In genomic region chr16:86508028-86508946, GRCh38 we compare ENCODE assay signal across 10 cellular contexts. TPM values are rescaled to one million over a fixed set of nuclear protein-coding genes. Genes with fewer than 3 reads are reported as not detected.
DNase-seq lines count a peak whose midpoint lies in the region; ATAC-seq and TF ChIP-seq lines count a peak whose summit lies in the region.
"Had no signal": no experiment of that assay in that cellular context is flagged by ENCODE, and none has a peak within 500 bp of the region (broad histone marks: within the 10 kb centered on the region; RNA-seq: fewer than 3 reads in every experiment).

No MANE protein-coding gene starts in this region.

- H2BK15ac ChIP-seq in mesendoderm (replicated peaks; ENCODE audit: low read depth): no peak overlapping the region

- H2BK120ac ChIP-seq in mesendoderm (ENCODE audit: low read depth, low read length): no peak overlapping the region

- no peak overlapping the region for H4K8ac ChIP-seq in mesendoderm (ENCODE audit: low read depth, low read length)

- H3K36me3 ChIP-seq in breast epithelium (no peaks in the 10 kb centered on the region), mesendoderm (ENCODE audit: control insufficient read depth, insufficient read depth, low read length) (no peaks in the 10 kb centered on the region)

- no peak overlapping the region for H2BK5ac ChIP-seq in mesendoderm (ENCODE audit: low read length)

- H3K18ac ChIP-seq in mesendoderm (ENCODE audit: low read length): no peak overlapping the region

- H3K27me3 ChIP-seq in breast epithelium (peaks cover 28 to 99% of the 10 kb centered on the region in 2 donors), mesendoderm (ENCODE audit: insufficient read depth, low read length, poor library complexity) (peaks cover 70% of the 10 kb centered on the region)

- H3K27ac Mint-ChIP-seq in activated naive CD8-positive, alpha-beta T cell: no peak overlapping the region
- H3K27ac Mint-ChIP-seq in activated naive CD8-positive, alpha-beta T cell treated with anti-CD3 and anti-CD28 coated beads for 36 hours: no peak overlapping the region
- H3K27ac Mint-ChIP-seq in type B pancreatic cell: no peak overlapping the region

- H3K79me2 ChIP-seq in mesendoderm (ENCODE audit: control insufficient read depth, insufficient read depth, low read length): peaks cover 4% of the 10 kb centered on the region

- H3K36me3 Mint-ChIP-seq in activated naive CD8-positive, alpha-beta T cell: no peaks in the 10 kb centered on the region
- peaks cover 2% of the 10 kb centered on the region for H3K36me3 Mint-ChIP-seq in activated naive CD8-positive, alpha-beta T cell treated with anti-CD3 and anti-CD28 coated beads for 36 hours
- H3K36me3 Mint-ChIP-seq in type B pancreatic cell: no peaks in the 10 kb centered on the region

- H3K23ac ChIP-seq in mesendoderm (ENCODE audit: low read length): peak overlapping the region; percentile 59

- no peak for ATAC-seq in HG03354 (IDR thresholded peaks at IDR 0.05; ENCODE audit: poor library complexity, severe bottlenecking, unreplicated experiment)

- H3K79me1 ChIP-seq in mesendoderm (ENCODE audit: low read length): no peaks in the 10 kb centered on the region

- no peak for TF ChIP-seq POLR2A in breast epithelium (IDR thresholded peaks at IDR 0.05)

- no peak overlapping the region for H3K4ac ChIP-seq in mesendoderm (ENCODE audit: low read depth, low read length)

- peaks cover 49% of the 10 kb centered on the region for H3K27me3 Mint-ChIP-seq in activated naive CD8-positive, alpha-beta T cell
- peaks cover 81% of the 10 kb centered on the region for H3K27me3 Mint-ChIP-seq in activated naive CD8-positive, alpha-beta T cell treated with anti-CD3 and anti-CD28 coated beads for 36 hours
- peaks cover 76% of the 10 kb centered on the region for H3K27me3 Mint-ChIP-seq in type B pancreatic cell

- H3K4me1 ChIP-seq in breast epithelium (peaks cover 14 to 21% of the 10 kb centered on the region in 2 donors), mesendoderm (ENCODE audit: control insufficient read depth, low read depth, low read length) (peaks cover 7% of the 10 kb centered on the region)

- peaks cover 30% of the 10 kb centered on the region for H3K4me1 Mint-ChIP-seq in activated naive CD8-positive, alpha-beta T cell (ENCODE audit: low read depth)
- peaks cover 22% of the 10 kb centered on the region for H3K4me1 Mint-ChIP-seq in activated naive CD8-positive, alpha-beta T cell treated with anti-CD3 and anti-CD28 coated beads for 36 hours
- peaks cover 21% of the 10 kb centered on the region for H3K4me1 Mint-ChIP-seq in type B pancreatic cell (ENCODE audit: unreplicated experiment)

- H2AK5ac ChIP-seq in mesendoderm (ENCODE audit: low read length): no peak overlapping the region

- peak overlapping the region; percentile 57 to 81 (median 57) for H3K4me3 ChIP-seq in breast epithelium
- H3K4me3 ChIP-seq in mesendoderm (ENCODE audit: low read length): no peak overlapping the region

- peak overlapping the region; percentile 71 for H3K56ac ChIP-seq in mesendoderm (ENCODE audit: low read length)

- H3K9me3 Mint-ChIP-seq in activated naive CD8-positive, alpha-beta T cell (ENCODE audit: low read depth): no peaks in the 10 kb centered on the region
- H3K9me3 Mint-ChIP-seq in activated naive CD8-positive, alpha-beta T cell treated with anti-CD3 and anti-CD28 coated beads for 36 hours: no peaks in the 10 kb centered on the region
- no peaks in the 10 kb centered on the region for H3K9me3 Mint-ChIP-seq in type B pancreatic cell

- peak overlapping the region; percentile 28 for H3K4me2 ChIP-seq in mesendoderm (ENCODE audit: low read length)

- TF ChIP-seq CTCF in breast epithelium (IDR thresholded peaks at IDR 0.05) (no peak), type B pancreatic cell (conservative IDR thresholded peaks at IDR 0.05) (no peak)

- no peak for DNase-seq in activated naive CD8-positive, alpha-beta T cell treated with anti-CD3 and anti-CD28 coated beads for 36 hours
- DNase-seq in breast epithelium (ENCODE audit: low spot score in 2 of 2): no peak
- peak; percentile 68 for DNase-seq in mesendoderm
- DNase-seq in type B pancreatic cell (ENCODE audit: extremely low spot score, unreplicated experiment): no peak
- DNase-seq in A172 (ENCODE audit: low spot score): no peak
- DNase-seq in activated CD4-positive, CD25-positive, alpha-beta regulatory T cell (lab: John Stamatoyannopoulos, UW): no peak
- DNase-seq: DMS79 treated with DMSO at 0.1 percent for 48 hours, NCI-H2171 treated with DMSO at 0.1 percent for 48 hours had no signal

- H3K27ac ChIP-seq in breast epithelium: no peak overlapping the region
- H3K27ac ChIP-seq in mesendoderm (ENCODE audit: low read depth, low read length): no peak overlapping the region

- WGBS in mesendoderm (ENCODE audit: extremely low coverage, insufficient coverage, low lambda C conversion rate): no CpG with 5 or more reads among the region's 99 CpGs

- H4K5ac ChIP-seq in mesendoderm (ENCODE audit: low read length): no peak overlapping the region

- no peaks in the 10 kb centered on the region for H3K9me3 ChIP-seq in breast epithelium

- H3K9ac ChIP-seq in mesendoderm (ENCODE audit: low read length): peak overlapping the region; percentile 37

- H3K4me3 Mint-ChIP-seq in activated naive CD8-positive, alpha-beta T cell: peak overlapping the region; percentile 86
- no peak overlapping the region for H3K4me3 Mint-ChIP-seq in activated naive CD8-positive, alpha-beta T cell treated with anti-CD3 and anti-CD28 coated beads for 36 hours
- H3K4me3 Mint-ChIP-seq in type B pancreatic cell: peak overlapping the region; percentile 81

- intact Hi-C loops in breast epithelium (cut with DNase I; ENCODE audit: low total_unique reads): no loop called here

RNA-seq across cellular contexts. Expression of gene FOXF1, which starts 2.0 kb away (rescaled TPM):
- not detected for total RNA-seq in activated naive CD8-positive, alpha-beta T cell treated with anti-CD3 and anti-CD28 coated beads for 36 hours
- total RNA-seq in breast epithelium (under 1 TPM in 2 of 3 donors, not detected in 1; 0.15 to 0.66 TPM), type B pancreatic cell (ENCODE audit: low replicate concordance) (0.48 and 3.4 TPM in 2 replicates)
- 0.07 TPM for polyA plus RNA-seq in mesendoderm (2013, experiment 1 of 2)
- polyA plus RNA-seq in mesendoderm (2013, experiment 2 of 2): 0.03 TPM
- 2.1 TPM in 2 replicates for total RNA-seq in A172 (2014; rRNA removed; shearing (Covaris generic))

RNA-seq across cellular contexts. Expression of gene MTHFSD, which starts 46.7 kb away (rescaled TPM):
- 10 to 100 TPM; 20.7 to 22.5 TPM for total RNA-seq in activated naive CD8-positive, alpha-beta T cell treated with anti-CD3 and anti-CD28 coated beads for 36 hours
- total RNA-seq in breast epithelium (10 to 100 TPM; 15.8 to 30.2 (median 27.7) TPM), type B pancreatic cell (ENCODE audit: low replicate concordance) (18.2 and 20.2 TPM in 2 replicates)
- polyA plus RNA-seq in mesendoderm (2013, experiment 1 of 2): 5.5 TPM
- 6.0 TPM for polyA plus RNA-seq in mesendoderm (2013, experiment 2 of 2)
- 7.8 and 16.2 TPM in 2 replicates for total RNA-seq in A172 (2014; rRNA removed; shearing (Covaris generic))

RNA-seq across cellular contexts. Expression of gene FOXC2, which starts 58.3 kb away (rescaled TPM):
- total RNA-seq in activated naive CD8-positive, alpha-beta T cell treated with anti-CD3 and anti-CD28 coated beads for 36 hours: not detected
- total RNA-seq in breast epithelium (under 1 TPM; 0.15 to 0.98 (median 0.32) TPM), type B pancreatic cell (ENCODE audit: low replicate concordance) (5.5 and 11.3 TPM in 2 replicates)
- polyA plus RNA-seq in mesendoderm (2013, experiment 1 of 2): 1.7 TPM
- polyA plus RNA-seq in mesendoderm (2013, experiment 2 of 2): 1.7 TPM
- 1.3 and 2.3 TPM in 2 replicates for total RNA-seq in A172 (2014; rRNA removed; shearing (Covaris generic))
